In genomic region chr6:125961117-125961516, GRCh38 we compare ENCODE assay signal across 16 cellular contexts. TPM values are rescaled to one million over a fixed set of nuclear protein-coding genes. Genes with fewer than 3 reads are reported as not detected.
DNase-seq lines count a peak whose midpoint lies in the region; ATAC-seq and TF ChIP-seq lines count a peak whose summit lies in the region.
"Had no signal": no experiment of that assay in that cellular context is flagged by ENCODE, and none has a peak within 500 bp of the region (broad histone marks: within the 10 kb centered on the region; RNA-seq: fewer than 3 reads in every experiment).

No MANE protein-coding gene starts in this region.

- H3K4me3 ChIP-seq in dorsolateral prefrontal cortex (peak overlapping the region in 27 of 59 donors; percentile 0 to 49 (median 15)), uterus (no peak overlapping the region)
- H3K4me3 ChIP-seq: A549, BLaER1, GM23248 had no signal

- intact Hi-C loops in dorsolateral prefrontal cortex (cut with DNase I): loop anchor here in 1 of 2 donors (5.0 kb wide), 1 partner anchor 94 kb away; no protein-coding TSS in a partner anchor
- intact Hi-C loops in uterus (cut with DNase I; ENCODE audit: low total_unique reads): no loop called here

- no peak for TF ChIP-seq POLR2A in uterus (IDR thresholded peaks at IDR 0.05)

- TF ChIP-seq CTCF in dorsolateral prefrontal cortex (IDR thresholded peaks at IDR 0.05 in 54 of 56, conservative IDR thresholded peaks at IDR 0.05 in 2 of 56; ENCODE audit: low read depth in 1 of 56, partially characterized antibody in 56 of 56) (peak in 1 of 56 donors; percentile 9), uterus (IDR thresholded peaks at IDR 0.05) (no peak)

- H3K27ac ChIP-seq in angular gyrus (ENCODE audit: low read depth, low read length) (peak overlapping the region; percentile 91), dorsolateral prefrontal cortex (peak overlapping the region; percentile 72 to 100 (median 99)), temporal lobe (ENCODE audit: low read depth, low read length) (peak overlapping the region; percentile 98), uterus (no peak overlapping the region)
- H3K27ac ChIP-seq: A549, BLaER1, GM23248 had no signal

- H3K36me3 ChIP-seq in uterus: no peaks in the 10 kb centered on the region

- DNase-seq in dorsolateral prefrontal cortex: no peak
- peak; percentile 72 for DNase-seq in midbrain (lab: John Stamatoyannopoulos, UW)
- no peak for DNase-seq in uterus
- no peak for DNase-seq in GOT3 (lab: John Stamatoyannopoulos, UW)
- DNase-seq: Caco-2; CD8-positive, alpha-beta memory T cell; DND-41; GDM1; GM23248; H7; IMR-90 had no signal

- no peak for ATAC-seq in activated CD4-positive, CD25-positive, alpha-beta regulatory T cell treated with anti-CD3 and anti-CD28 coated beads, Interleukin-2, amount 50 U/mL, for 24 hours
- ATAC-seq: A549 had no signal

- H3K9me3 ChIP-seq in uterus: no peaks in the 10 kb centered on the region
- H3K9me3 ChIP-seq: A549, BLaER1, Caco-2 had no signal

- no peaks in the 10 kb centered on the region for H3K27me3 ChIP-seq in dorsolateral prefrontal cortex
- H3K27me3 ChIP-seq in uterus: no peaks in the 10 kb centered on the region
- H3K27me3 ChIP-seq: BLaER1 had no signal

- no peaks in the 10 kb centered on the region for H3K4me1 ChIP-seq in uterus

RNA-seq across cellular contexts. Expression of gene HINT3, which starts 4.5 kb away (rescaled TPM):
- total RNA-seq in dorsolateral prefrontal cortex (10 to 100 TPM; 33.6 to 54.2 (median 42.3) TPM), temporal lobe (68.1 TPM), uterus (10 to 100 TPM; 13.1 to 49.3 (median 23.1) TPM)

RNA-seq across cellular contexts. Expression of gene TRMT11, which starts 25.2 kb away (rescaled TPM):
- 10 to 100 TPM; 32.1 to 64.6 (median 44.8) TPM for total RNA-seq in dorsolateral prefrontal cortex
- 27.3 TPM for total RNA-seq in temporal lobe
- total RNA-seq in uterus: 10 to 100 TPM; 21.5 to 69.2 (median 47.8) TPM

Comparison
In these comparisons a context has a peak if more than half of its experiments do, and no peak if none do; other contexts are left out.
1. H3K27ac ChIP-seq: peak in angular gyrus (single experiment), dorsolateral prefrontal cortex (59 of 59) and temporal lobe (single experiment); none in uterus (0 of 2).